Comparison of ENCODE assay signal across 8 cellular contexts in genomic region chr3:196026059-196026458, GRCh38. TPM values are rescaled to one million over a fixed set of nuclear protein-coding genes. Genes with fewer than 3 reads are reported as not detected.
DNase-seq lines count a peak whose midpoint lies in the region; ATAC-seq, FAIRE-seq and TF ChIP-seq lines count a peak whose summit lies in the region.
"Not testable (repeated sequence)": the region's sequence is repeated elsewhere in the genome, so short reads cannot be mapped to it uniquely, and the experiment has no call there.

No MANE protein-coding gene starts in this region.

- peaks cover 60% of the 10 kb centered on the region for H3K27me3 Mint-ChIP-seq in osteocyte (ENCODE audit: unreplicated experiment)

- POLR2A ChIA-PET in AG04450 (lab: Yijun Ruan, JAX): not testable (repeated sequence)

- in situ Hi-C loops in brain microvascular endothelial cell (cut with HindIII; ENCODE audit: low pct_ligation_motif_present, low sequenced_read_pairs): not testable (repeated sequence)

- H3K36me3 Mint-ChIP-seq in osteocyte (ENCODE audit: unreplicated experiment): not testable (repeated sequence)

- not testable (repeated sequence) for H3K9me3 ChIP-seq in AG04450 (ENCODE audit: control insufficient read depth, insufficient read depth, low read length); RWPE2 (ENCODE audit: severe bottlenecking)

- not testable (repeated sequence) for H3K4me1 Mint-ChIP-seq in osteocyte (ENCODE audit: unreplicated experiment)

- TF ChIP-seq CTCF in AG04450 (IDR thresholded peaks at IDR 0.05; ENCODE audit: low read depth, low read length): peak; percentile 35
- TF ChIP-seq CTCF in GM12865 (IDR thresholded peaks at IDR 0.05; ENCODE audit: insufficient read depth, low read depth, low read length, missing control alignments): peak; percentile 41
- peak; percentile 39 for TF ChIP-seq CTCF in RWPE2 (IDR thresholded peaks at IDR 0.05; ENCODE audit: poor library complexity, severe bottlenecking)
- TF ChIP-seq CTCF in brain microvascular endothelial cell (IDR thresholded peaks at IDR 0.05; ENCODE audit: low read depth, low read length, missing control alignments): peak; percentile 65
- TF ChIP-seq CTCF in fibroblast of the aortic adventitia (IDR thresholded peaks at IDR 0.05; ENCODE audit: insufficient read depth, low read length): peak; percentile 29
- TF ChIP-seq CTCF in kidney epithelial cell (IDR thresholded peaks at IDR 0.05; ENCODE audit: insufficient read depth, low read length, poor library complexity, severe bottlenecking): peak; percentile 36
- TF ChIP-seq CTCF in osteocyte (IDR thresholded peaks at IDR 0.05): peak; percentile 48

- ATAC-seq in RWPE2 (ENCODE audit: low read depth): peak; percentile 58; the same call in 2 of the 3 replicates

- H3K27ac Mint-ChIP-seq in osteocyte (ENCODE audit: unreplicated experiment): not testable (repeated sequence)

- CTCF ChIA-PET in AG04450 (lab: Charles Lee): interaction anchor here (0.6 to 2.8 kb wide), 5 partner anchors 21 to 497 kb away, joined by 3 to 12 read pairs (median 3); no protein-coding TSS in a partner anchor

- not testable (repeated sequence) for H3K4me3 ChIP-seq in AG04450 (ENCODE audit: low read depth, low read length); GM12865 (ENCODE audit: low read depth, low read length); RWPE2 (ENCODE audit: severe bottlenecking); brain microvascular endothelial cell (ENCODE audit: low read depth, low read length); fibroblast of the aortic adventitia (ENCODE audit: low read depth, low read length); kidney epithelial cell (ENCODE audit: low read depth, low read length)

- not testable (repeated sequence) for H3K9me3 Mint-ChIP-seq in osteocyte (ENCODE audit: unreplicated experiment)

- H3K27ac ChIP-seq in AG04450 (ENCODE audit: low read depth, low read length); RWPE2 (ENCODE audit: poor library complexity, severe bottlenecking); brain microvascular endothelial cell: not testable (repeated sequence)

- peak; percentile 23 for FAIRE-seq in HTR-8/SVneo (lab: Jason Lieb, UNC)

- H3K36me3 ChIP-seq in RWPE2 (ENCODE audit: low read depth); brain microvascular endothelial cell (replicated peaks); kidney epithelial cell (ENCODE audit: control insufficient read depth, insufficient read depth, low read length): not testable (repeated sequence)

- peaks cover 16% of the 10 kb centered on the region for H3K27me3 ChIP-seq in AG04450 (ENCODE audit: control insufficient read depth, insufficient read depth, low read length)
- not testable (repeated sequence) for H3K27me3 ChIP-seq in RWPE2 (ENCODE audit: insufficient read depth, poor library complexity, severe bottlenecking); brain microvascular endothelial cell (replicated peaks); kidney epithelial cell (ENCODE audit: control insufficient read depth, insufficient read depth, low read length)

- H3K4me1 ChIP-seq in RWPE2 (ENCODE audit: insufficient read depth, poor library complexity, severe bottlenecking): not testable (repeated sequence)

- H3K4me3 Mint-ChIP-seq in osteocyte (ENCODE audit: unreplicated experiment): not testable (repeated sequence)

- not testable (repeated sequence) for DNase-seq in AG04450 (ENCODE audit: low read depth, low spot score); GM12865 (ENCODE audit: low read depth); HTR-8/SVneo (ENCODE audit: insufficient read length, low spot score); RWPE2 (ENCODE audit: low spot score); brain microvascular endothelial cell; fibroblast of the aortic adventitia (ENCODE audit: low read depth); kidney epithelial cell (ENCODE audit: low read depth); osteocyte (ENCODE audit: extremely low spot score, unreplicated experiment)

RNA-seq across cellular contexts. Expression of gene TFRC, which starts 55.8 kb away (rescaled TPM):
- polyA plus RNA-seq in AG04450 (2011; rRNA removed): 121 and 155 TPM in 2 replicates
- 230 and 241 TPM in 2 replicates for polyA minus RNA-seq in AG04450 (2011; rRNA and poly(A)+ RNA removed)
- total RNA-seq in fibroblast of the aortic adventitia (ENCODE audit: low replicate concordance): 80.3 and 143 TPM in 2 replicates
- 81.9 and 97.9 TPM in 2 replicates for total RNA-seq in kidney epithelial cell
- 80.0 and 84.6 TPM in 2 replicates for total RNA-seq in osteocyte
